In the genomic region with DNA sequence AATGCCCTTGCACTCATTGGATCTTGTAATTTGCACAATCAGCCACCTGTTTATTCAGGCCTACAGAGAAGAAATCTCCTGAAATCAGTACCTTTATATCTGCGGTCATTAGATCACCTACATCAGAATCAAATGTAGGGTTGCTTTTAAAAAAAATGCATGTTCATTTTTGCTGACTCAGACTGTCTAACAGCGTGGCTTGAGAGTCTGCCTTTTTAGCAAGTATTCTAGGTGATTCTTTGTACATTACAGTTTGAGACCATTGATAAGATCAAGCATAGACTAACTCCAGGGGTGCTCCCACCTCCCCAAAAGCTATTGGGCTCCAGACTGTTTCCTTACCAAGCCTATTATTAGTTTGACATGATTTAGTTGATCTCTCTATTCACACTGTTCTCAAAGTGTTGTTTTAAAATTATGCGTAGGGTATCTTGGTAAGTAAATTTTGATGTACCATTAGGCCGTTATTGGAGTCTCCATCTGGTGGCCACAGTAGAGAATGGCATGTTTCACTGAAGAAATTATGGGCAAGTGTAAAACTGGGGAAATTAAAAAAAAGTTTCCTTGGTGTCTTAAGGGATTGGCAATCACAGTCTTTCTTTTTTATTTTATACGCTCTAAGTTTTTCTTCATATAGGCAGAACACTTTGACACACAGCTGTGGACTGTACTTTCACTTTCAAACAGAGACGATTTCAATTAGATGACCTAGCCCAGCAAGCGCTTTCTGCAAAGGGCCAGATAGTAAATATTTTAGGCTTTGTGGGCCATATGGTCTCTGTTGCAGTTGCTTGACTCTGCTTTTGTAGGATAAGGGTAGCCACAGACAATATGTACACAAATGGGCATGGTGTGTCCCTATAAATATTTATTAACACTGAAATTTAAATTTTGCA, we compare ENCODE assay signal across 9 cellular contexts. TPM values are rescaled to one million over a fixed set of nuclear protein-coding genes. Genes with fewer than 3 reads are reported as not detected.
DNase-seq lines count a peak whose midpoint lies in the region; ATAC-seq and TF ChIP-seq lines count a peak whose summit lies in the region.
"Had no signal": no experiment of that assay in that cellular context is flagged by ENCODE, and none has a peak within 500 bp of the region (broad histone marks: within the 10 kb centered on the region; RNA-seq: fewer than 3 reads in every experiment).

No MANE protein-coding gene starts in this region.

- ATAC-seq in left lobe of liver (peak; percentile 79), HG03460 (IDR thresholded peaks at IDR 0.05; ENCODE audit: unreplicated experiment) (no peak), GM18498 (IDR thresholded peaks at IDR 0.05; ENCODE audit: unreplicated experiment) (no peak)

- peak; percentile 58 for TF ChIP-seq CTCF in GM12865 (IDR thresholded peaks at IDR 0.05; ENCODE audit: insufficient read depth, low read depth, low read length, missing control alignments)
- TF ChIP-seq CTCF in brain (conservative IDR thresholded peaks at IDR 0.05): peak; percentile 75

- no peaks in the 10 kb centered on the region for H3K4me1 Mint-ChIP-seq in brain

- no peak overlapping the region for H3K27ac Mint-ChIP-seq in brain

- H3K36me3 Mint-ChIP-seq in brain: no peaks in the 10 kb centered on the region

- H3K4me3 ChIP-seq in GM12865 (ENCODE audit: low read depth, low read length): no peak overlapping the region; the same call in 1 of the 2 replicates
- H3K4me3 ChIP-seq: SK-N-MC had no signal

- DNase-seq in Ammon's horn (ENCODE audit: low spot score) (peak; percentile 14), GM12865 (ENCODE audit: low read depth) (peak; percentile 53), M059J (ENCODE audit: low read depth) (peak; percentile 37), left lobe of liver (ENCODE audit: low spot score) (no peak), NCI-H1436 treated with DMSO at 0.1 percent for 48 hours (lab: John Stamatoyannopoulos, UW) (no peak)

- H3K9me3 Mint-ChIP-seq in brain: peaks cover 0 to 8% (median 3%) of the 10 kb centered on the region in 5 experiments

- peaks cover 8% of the 10 kb centered on the region for H3K27me3 Mint-ChIP-seq in brain

- H3K4me3 Mint-ChIP-seq in brain: no peak overlapping the region

RNA-seq across cellular contexts. Expression of a gene that starts 33.7 kb away (rescaled TPM):
- total RNA-seq in M059J (2014; rRNA removed; shearing (Covaris generic)): 33.0 and 39.0 TPM in 2 replicates
- polyA plus RNA-seq in brain (ENCODE audit: insufficient read depth, low read depth, low replicate concordance): 14.4 TPM
- 9.7 TPM for total RNA-seq in left lobe of liver

RNA-seq across cellular contexts. Expression of a gene that starts 58.6 kb away (rescaled TPM):
- total RNA-seq in M059J (2014; rRNA removed; shearing (Covaris generic)): 0.27 and 0.44 TPM in 2 replicates
- polyA plus RNA-seq in brain (ENCODE audit: insufficient read depth, low read depth, low replicate concordance): 0.44 TPM
- 0.65 TPM for total RNA-seq in left lobe of liver

Comparison
In these comparisons a context has a peak if more than half of its experiments do, and no peak if none do; other contexts are left out.
1. DNase-seq: peak in Ammon's horn (single experiment), GM12865 (single experiment) and M059J (single experiment); none in left lobe of liver (single experiment) and NCI-H1436 treated with DMSO at 0.1 percent for 48 hours (single experiment).